27 cellular contexts compared by ENCODE assay signal in genomic region chr1:59302871-59303270, GRCh38.
"Had no signal": no experiment of that assay in that cellular context is flagged by ENCODE, and none has a peak within 500 bp of the region (broad histone marks: within the 10 kb centered on the region; RNA-seq: fewer than 3 reads in every experiment).

No MANE protein-coding gene starts in this region.

- H3K4me3 ChIP-seq: colonic mucosa, coronary artery, dorsolateral prefrontal cortex, esophagus muscularis mucosa, esophagus squamous epithelium, gastroesophageal sphincter, heart left ventricle, heart right ventricle had no signal

- FAIRE-seq: colon, endometrium, endothelial cell of umbilical vein, frontal cortex had no signal

- ATAC-seq: effector memory CD8-positive, alpha-beta T cell; esophagus mucosa; foreskin keratinocyte; gastroesophageal sphincter; heart left ventricle; heart right ventricle had no signal

- H3K27ac ChIP-seq: colonic mucosa, coronary artery, dorsolateral prefrontal cortex, epithelial cell of prostate, esophagus muscularis mucosa, esophagus squamous epithelium, foreskin keratinocyte, gastroesophageal sphincter, heart left ventricle, heart right ventricle had no signal

- H3K9me3 ChIP-seq: colonic mucosa had no signal

- H3K36me3 ChIP-seq: colonic mucosa, esophagus muscularis mucosa, gastroesophageal sphincter, heart left ventricle, heart right ventricle had no signal

- H3K27me3 ChIP-seq: colonic mucosa, dorsolateral prefrontal cortex, esophagus muscularis mucosa, esophagus squamous epithelium, foreskin keratinocyte, gastroesophageal sphincter, heart left ventricle, heart right ventricle had no signal

- H3K4me1 ChIP-seq: foreskin keratinocyte had no signal

- DNase-seq: colonic mucosa; cortex of kidney; dermis blood vessel endothelial cell; dorsolateral prefrontal cortex; effector CD4-positive, alpha-beta T cell; effector CD8-positive, alpha-beta T cell; effector memory CD4-positive, alpha-beta T cell; effector memory CD8-positive, alpha-beta T cell; endodermal cell; erythroblast; esophagus squamous epithelium; foreskin fibroblast; foreskin keratinocyte; foreskin melanocyte; glutamatergic neuron; head of caudate nucleus; heart left ventricle; heart right ventricle had no signal
